Comparison of ENCODE assay signal across 13 cellular contexts in genomic region chr1:150371110-150371509, GRCh38.
"Had no signal": no experiment of that assay in that cellular context is flagged by ENCODE, and none has a peak within 500 bp of the region (broad histone marks: within the 10 kb centered on the region; RNA-seq: fewer than 3 reads in every experiment).

No MANE protein-coding gene starts in this region.

- H3K27me3 Mint-ChIP-seq: memory B cell had no signal

- H3K9me3 Mint-ChIP-seq: memory B cell had no signal

- ATAC-seq: body of pancreas, gastroesophageal sphincter had no signal

- H3K27ac Mint-ChIP-seq: memory B cell, nephron progenitor cell had no signal

- DNase-seq: activated gamma-delta T cell treated with Interleukin-2 at 50 U/mL for 16 hours; body of pancreas; central memory CD4-positive, alpha-beta T cell; effector memory CD4-positive, alpha-beta T cell; kidney; left ventricle myocardium inferior; nephron progenitor cell; sigmoid colon; stimulated activated CD4-positive, alpha-beta T cell treated with anti-CD3 and anti-CD28 coated beads, Interleukin-12 subunit alpha, Interleukin-12 subunit beta, amount 100 ng/mL, for 4 hours; stimulated activated naive CD4-positive, alpha-beta T cell treated with Interleukin-2 at 50 U/mL for 16 hours; testis had no signal

- H3K4me3 Mint-ChIP-seq: memory B cell, nephron progenitor cell had no signal
